In the genomic region with DNA sequence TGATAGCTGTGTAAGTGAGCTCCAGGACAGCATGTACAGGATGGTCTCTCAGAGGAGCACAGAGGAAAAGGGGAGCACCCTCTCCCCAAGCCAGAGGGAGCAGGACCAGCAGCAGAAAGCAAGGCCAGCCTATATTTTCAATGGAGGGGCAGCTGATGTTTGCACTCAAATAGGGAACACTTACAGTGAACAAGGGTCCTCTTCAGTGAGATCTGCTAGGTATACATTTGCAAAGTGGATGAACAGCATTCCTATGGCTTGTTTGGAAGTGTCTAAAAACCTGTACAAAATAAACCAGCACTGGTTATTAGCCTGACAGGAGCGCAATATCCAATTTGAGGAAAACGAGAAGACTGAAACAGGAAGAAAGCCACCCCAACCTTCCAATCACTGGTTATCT, we compare ENCODE assay signal across 1 cellular context.
TF ChIP-seq lines count a peak whose summit lies in the region.

No MANE protein-coding gene starts in this region.

TF ChIP-seq in K562, 482 proteins besides CTCF, POLR2A, EP300 and RAD21:
- TF ChIP-seq ERF (CRISPR knock-in tag; IDR thresholded peaks at IDR 0.05) (no peak), ZNF263 (CRISPR knock-in tag; IDR thresholded peaks at IDR 0.05; ENCODE audit: borderline replicate concordance) (peak; percentile 23; the same call in 1 of the 2 replicates), KAT8 (IDR thresholded peaks at IDR 0.05; ENCODE audit: low read depth) (no peak)
